13 cellular contexts compared by ENCODE assay signal in genomic region chr1:119323216-119323982, GRCh38. TPM values are rescaled to one million over a fixed set of nuclear protein-coding genes. Genes with fewer than 3 reads are reported as not detected.
A peak's percentile ranks its signal among the peaks of the same experiment; 100 is the strongest.
DNase-seq lines count a peak whose midpoint lies in the region; ATAC-seq and TF ChIP-seq lines count a peak whose summit lies in the region.
"Had no signal": no experiment of that assay in that cellular context is flagged by ENCODE, and none has a peak within 500 bp of the region (broad histone marks: within the 10 kb centered on the region; RNA-seq: fewer than 3 reads in every experiment).

No MANE protein-coding gene starts in this region.

- no peaks in the 10 kb centered on the region for H4K20me1 ChIP-seq in smooth muscle cell (ENCODE audit: low read depth)

- ATAC-seq in GM18861 (IDR thresholded peaks at IDR 0.05; ENCODE audit: unreplicated experiment) = peak; percentile 89
- peak; percentile 92 for ATAC-seq in GM21529 (IDR thresholded peaks at IDR 0.05; ENCODE audit: unreplicated experiment)
- ATAC-seq in HG03354 (IDR thresholded peaks at IDR 0.05; ENCODE audit: poor library complexity, severe bottlenecking, unreplicated experiment) = peak; percentile 88

- no peak overlapping the region for H3K4me3 ChIP-seq in left ventricle myocardium inferior
- no peak overlapping the region for H3K4me3 ChIP-seq in smooth muscle cell
- H3K4me3 ChIP-seq: Peyer's patch had no signal

- intact Hi-C loops in left ventricle myocardium inferior (cut with micrococcal nuclease) = no loop called here

- DNase-seq in left ventricle myocardium inferior = no peak
- DNase-seq in ureter (ENCODE audit: low spot score) = no peak
- no peak for DNase-seq in iPS-NIHi11 (ENCODE audit: low spot score)
- no peak for DNase-seq in smooth muscle cell (lab: John Stamatoyannopoulos, UW; ENCODE audit: unreplicated experiment)
- DNase-seq in activated CD4-positive, alpha-beta T cell treated with anti-CD3 and anti-CD28 coated beads for 1 hour = no peak
- DNase-seq: activated T-cell treated with anti-CD3 and anti-CD28 coated beads for 4 hours; effector memory CD4-positive, alpha-beta T cell; EL; Peyer's patch had no signal

- H3F3A ChIP-seq in smooth muscle cell (ENCODE audit: low read depth) = no peaks in the 10 kb centered on the region

- no peaks in the 10 kb centered on the region for H3K79me2 ChIP-seq in smooth muscle cell (ENCODE audit: low read depth)

- no peak overlapping the region for H3K9ac ChIP-seq in smooth muscle cell (ENCODE audit: low read depth)

- H3K27me3 ChIP-seq in left ventricle myocardium inferior (ENCODE audit: low read depth) (peaks cover 11% of the 10 kb centered on the region), smooth muscle cell (ENCODE audit: low read depth) (peaks cover 33% of the 10 kb centered on the region)
- H3K27me3 ChIP-seq: Peyer's patch had no signal

- peaks cover 12% of the 10 kb centered on the region for H3K4me1 ChIP-seq in left ventricle myocardium inferior
- H3K4me1 ChIP-seq in smooth muscle cell (ENCODE audit: low read depth) = no peaks in the 10 kb centered on the region

- H3K36me3 ChIP-seq in left ventricle myocardium inferior = no peaks in the 10 kb centered on the region
- H3K36me3 ChIP-seq in smooth muscle cell (ENCODE audit: low read depth) = no peaks in the 10 kb centered on the region
- H3K36me3 ChIP-seq: Peyer's patch had no signal

- no peak for TF ChIP-seq CTCF in left ventricle myocardium inferior (IDR thresholded peaks at IDR 0.05; ENCODE audit: borderline replicate concordance)
- TF ChIP-seq CTCF in smooth muscle cell (IDR thresholded peaks at IDR 0.05; ENCODE audit: borderline replicate concordance, insufficient read depth, poor library complexity, severe bottlenecking) = no peak

- WGBS in smooth muscle cell (ENCODE audit: low lambda C conversion rate) = 93% methylated on average over 5 of the region's 5 CpGs

- H2AFZ ChIP-seq in smooth muscle cell (ENCODE audit: low read depth) = no peak overlapping the region

- no peak overlapping the region for H3K4me2 ChIP-seq in smooth muscle cell

- H3K9me3 ChIP-seq in left ventricle myocardium inferior (replicated peaks) = no peaks in the 10 kb centered on the region
- no peaks in the 10 kb centered on the region for H3K9me3 ChIP-seq in smooth muscle cell (replicated peaks; ENCODE audit: low read depth)
- H3K9me3 ChIP-seq: Peyer's patch had no signal

- peak overlapping the region; percentile 60 for H3K27ac ChIP-seq in left ventricle myocardium inferior (replicated peaks)
- H3K27ac ChIP-seq in smooth muscle cell (ENCODE audit: low read depth) = no peak overlapping the region
- H3K27ac ChIP-seq: Peyer's patch had no signal

RNA-seq across cellular contexts. Expression of gene HAO2, which starts 45.2 kb away (rescaled TPM):
- not detected for total RNA-seq in left ventricle myocardium inferior
- 0.23 TPM for total RNA-seq in ureter
- total RNA-seq in smooth muscle cell = not detected in 2 replicates
- not detected in 2 replicates for polyA plus RNA-seq in smooth muscle cell
- polyA plus RNA-seq: keratinocyte had no signal
